Comparison of ENCODE assay signal across 8 cellular contexts in the genomic region with DNA sequence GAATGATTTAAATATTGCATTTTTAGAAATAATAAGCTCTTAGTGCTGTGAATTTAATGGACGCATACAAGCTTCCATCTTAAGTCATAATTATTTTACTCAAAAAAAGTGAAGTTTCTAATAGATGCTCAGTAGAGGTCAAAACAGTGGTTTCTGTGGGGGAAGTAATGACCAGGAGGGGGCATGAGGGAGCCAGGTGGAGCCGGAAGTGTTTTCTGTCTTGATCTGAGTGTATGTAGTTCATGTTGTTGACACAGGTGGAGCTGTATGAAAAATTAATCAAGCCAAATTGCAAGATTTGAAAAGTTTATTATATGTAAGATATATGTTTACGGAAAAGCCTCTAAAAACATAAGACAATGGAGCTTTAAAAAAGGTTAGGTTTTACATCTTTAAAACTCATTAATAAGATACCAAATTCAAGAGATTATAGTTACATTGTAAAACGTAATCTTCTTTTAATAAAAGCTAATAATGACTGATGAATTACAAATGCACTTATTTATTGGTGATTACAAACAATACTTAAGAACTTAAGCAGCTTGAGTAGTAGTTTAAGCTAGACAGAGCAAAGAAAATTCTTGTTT.
A peak's percentile ranks its signal among the peaks of the same experiment; 100 is the strongest.
DNase-seq lines count a peak whose midpoint lies in the region; ATAC-seq and TF ChIP-seq lines count a peak whose summit lies in the region.

No MANE protein-coding gene starts in this region.

- no peak overlapping the region for H4K5ac ChIP-seq in H9 (ENCODE audit: insufficient read length, low read depth, low read length)

- H2AK5ac ChIP-seq in H9 (ENCODE audit: insufficient read length, low read length) (no peak overlapping the region), mesenchymal stem cell (ENCODE audit: low read length, severe bottlenecking) (no peak overlapping the region)

- no peaks in the 10 kb centered on the region for H3K79me1 ChIP-seq in H9 (ENCODE audit: insufficient read depth, low read depth, low read length, poor library complexity, severe bottlenecking)
- no peaks in the 10 kb centered on the region for H3K79me1 ChIP-seq in mesenchymal stem cell (replicated peaks; ENCODE audit: low read length, poor library complexity, severe bottlenecking)

- H2AFZ ChIP-seq in H9 (ENCODE audit: low read length) = no peak overlapping the region
- H2AFZ ChIP-seq in mesenchymal stem cell (ENCODE audit: low read depth, low read length) = no peak overlapping the region

- H3K27me3 Mint-ChIP-seq in H9 (ENCODE audit: low read depth) (peaks cover 20% of the 10 kb centered on the region), T-helper 17 cell (no peaks in the 10 kb centered on the region)

- H3K23ac ChIP-seq in H9 (ENCODE audit: insufficient read length, low read depth, low read length) (no peak overlapping the region), mesenchymal stem cell (ENCODE audit: low read length in 2 of 2) (no peak overlapping the region)

- H3K27ac Mint-ChIP-seq in H9 (no peak overlapping the region), T-helper 17 cell (no peak overlapping the region)

- TF ChIP-seq POLR2A in body of pancreas (IDR thresholded peaks at IDR 0.05) (no peak), testis (IDR thresholded peaks at IDR 0.05) (no peak)

- DNase-seq in activated gamma-delta T cell treated with Interleukin-2 at 50 U/mL for 16 hours (peak; percentile 51), activated gamma-delta T cell (lab: John Stamatoyannopoulos, UW) (no peak), H9 (no peak), Kasumi-1 (lab: John Stamatoyannopoulos, UW) (peak; percentile 59 to 61), T-helper 17 cell (peak; percentile 13 to 44 (median 24)), body of pancreas (peak; percentile 54 to 70 (median 61)), mesenchymal stem cell (peak; percentile 43), testis (peak; percentile 40)

- H4K8ac ChIP-seq in H9 (replicated peaks; ENCODE audit: insufficient read length, low read depth, low read length) (no peak overlapping the region), mesenchymal stem cell (ENCODE audit: low read length) (no peak overlapping the region)

- H3K36me3 Mint-ChIP-seq in H9 (ENCODE audit: insufficient read depth in 1 of 3, low read depth in 3 of 3) (no peaks in the 10 kb centered on the region), T-helper 17 cell (ENCODE audit: low read depth) (no peaks in the 10 kb centered on the region)

- H4K91ac ChIP-seq in H9 (ENCODE audit: insufficient read length, low read depth, low read length) = no peak overlapping the region
- no peak overlapping the region for H4K91ac ChIP-seq in mesenchymal stem cell (ENCODE audit: low read length)

- H3K4ac ChIP-seq in H9 (ENCODE audit: low read depth, low read length) (no peak overlapping the region), mesenchymal stem cell (ENCODE audit: low read depth in 1 of 2, low read length in 2 of 2) (no peak overlapping the region)

- H3K4me1 Mint-ChIP-seq in H9 = peaks cover 48 to 55% of the 10 kb centered on the region in 2 experiments
- peaks cover 9% of the 10 kb centered on the region for H3K4me1 Mint-ChIP-seq in T-helper 17 cell

- H3K36me3 ChIP-seq in body of pancreas (replicated peaks in 1 of 2; ENCODE audit: insufficient read depth in 1 of 2, low read depth in 2 of 2) (no peaks in the 10 kb centered on the region), mesenchymal stem cell (ENCODE audit: control insufficient read depth in 1 of 2, insufficient read depth in 2 of 2, low read depth in 1 of 2, low read length in 2 of 2) (peaks cover 13 to 19% of the 10 kb centered on the region in 2 experiments), testis (ENCODE audit: low read depth, missing control alignments) (no peaks in the 10 kb centered on the region)

- no peak overlapping the region for H3T11ph ChIP-seq in H9 (ENCODE audit: low read length)

- intact Hi-C loops in body of pancreas (cut with DNase I) = loop anchor here (5.0 kb wide), 1 partner anchor 72 kb away; no protein-coding TSS in a partner anchor
- intact Hi-C loops in testis (cut with DNase I; ENCODE audit: low total_unique reads) = no loop called here

- no peaks in the 10 kb centered on the region for H3K27me3 ChIP-seq in H9 (ENCODE audit: insufficient read depth, low read length)
- no peaks in the 10 kb centered on the region for H3K27me3 ChIP-seq in body of pancreas
- no peaks in the 10 kb centered on the region for H3K27me3 ChIP-seq in mesenchymal stem cell (ENCODE audit: control insufficient read depth in 1 of 2, insufficient read depth in 1 of 2, low read length in 2 of 2)
- H3K27me3 ChIP-seq in testis = no peaks in the 10 kb centered on the region

- H2BK15ac ChIP-seq in H9 (ENCODE audit: low read depth, low read length) (no peak overlapping the region), mesenchymal stem cell (ENCODE audit: low read depth, poor library complexity, severe bottlenecking) (no peak overlapping the region)

- no peaks in the 10 kb centered on the region for H4K20me1 ChIP-seq in H9 (ENCODE audit: control insufficient read depth, insufficient read depth, insufficient read length)

- peaks cover 0 to 2% of the 10 kb centered on the region in 2 experiments; a peak in 1 of 5 replicates for H3K9me3 Mint-ChIP-seq in H9

- no peaks in the 10 kb centered on the region for H3K9me3 ChIP-seq in H9 (ENCODE audit: control insufficient read depth, low read depth, low read length)
- no peaks in the 10 kb centered on the region for H3K9me3 ChIP-seq in T-helper 17 cell (ENCODE audit: control insufficient read depth, low read length, poor library complexity, severe bottlenecking)
- no peaks in the 10 kb centered on the region for H3K9me3 ChIP-seq in body of pancreas
- H3K9me3 ChIP-seq in mesenchymal stem cell (ENCODE audit: control insufficient read depth, low read length) = no peaks in the 10 kb centered on the region
- H3K9me3 ChIP-seq in testis = no peaks in the 10 kb centered on the region

- H3K18ac ChIP-seq in H9 (ENCODE audit: insufficient read length, low read depth, low read length) (no peak overlapping the region), mesenchymal stem cell (ENCODE audit: low read depth in 1 of 2, low read length in 2 of 2) (no peak overlapping the region)

- H3K9ac ChIP-seq in H9 (ENCODE audit: extremely low read depth, insufficient read length, low read length) (no peak overlapping the region), mesenchymal stem cell (ENCODE audit: low read length) (no peak overlapping the region)

- H3K14ac ChIP-seq in H9 (ENCODE audit: insufficient read depth, low read length) (no peak overlapping the region), mesenchymal stem cell (ENCODE audit: low read length in 2 of 2) (no peak overlapping the region)

- H3K27ac ChIP-seq in H9 (ENCODE audit: insufficient read length, low read depth, low read length) (no peak overlapping the region), body of pancreas (no peak overlapping the region), mesenchymal stem cell (ENCODE audit: low read length, poor library complexity, severe bottlenecking) (no peak overlapping the region), testis (no peak overlapping the region)

- H3K4me3 Mint-ChIP-seq in H9 (no peak overlapping the region), T-helper 17 cell (no peak overlapping the region)

- no peak overlapping the region for H2BK5ac ChIP-seq in H9 (ENCODE audit: insufficient read length, low read length)
- H2BK5ac ChIP-seq in mesenchymal stem cell (ENCODE audit: low read depth, low read length, poor library complexity, severe bottlenecking) = no peak overlapping the region

- WGBS in H9 (ENCODE audit: extremely low coverage, insufficient read length, low lambda C conversion rate) = no CpG with 5 or more reads among the region's 4 CpGs
- 22 to 24% methylated on average over 4 of the region's 4 CpGs for WGBS in body of pancreas, 2 donors
- WGBS in mesenchymal stem cell = 30% methylated on average over 1 of the region's 4 CpGs
- 66 to 71% methylated on average over 4 of the region's 4 CpGs for WGBS in testis, 2 donors

- no peaks in the 10 kb centered on the region for H3K79me2 ChIP-seq in H9 (ENCODE audit: insufficient read depth, low read length)

- H3K23me2 ChIP-seq in H9 (ENCODE audit: insufficient read length, low read depth, low read length, poor library complexity, severe bottlenecking) = no peaks in the 10 kb centered on the region

- H3K56ac ChIP-seq in H9 (ENCODE audit: insufficient read length, low read depth, low read length) = no peak overlapping the region

- H3K4me2 ChIP-seq in H9 (ENCODE audit: insufficient read depth, insufficient read length, low read length) (no peak overlapping the region), mesenchymal stem cell (ENCODE audit: low read length, poor library complexity, severe bottlenecking) (no peak overlapping the region)

- ATAC-seq in T-helper 17 cell (peak; percentile 99), body of pancreas (peak; percentile 89)

- no peak overlapping the region for H2BK20ac ChIP-seq in H9 (ENCODE audit: low read depth, low read length, poor library complexity, severe bottlenecking)

- H3K4me1 ChIP-seq in H9 (ENCODE audit: insufficient read depth, low read length) (peaks cover 7% of the 10 kb centered on the region; the same call in 1 of the 2 replicates), body of pancreas (peaks cover 3% of the 10 kb centered on the region), mesenchymal stem cell (ENCODE audit: control insufficient read depth, insufficient read depth, low read depth, low read length) (no peaks in the 10 kb centered on the region), testis (no peaks in the 10 kb centered on the region)

- TF ChIP-seq CTCF in H9 (conservative IDR thresholded peaks at IDR 0.05) = peak; percentile 97
- TF ChIP-seq CTCF in body of pancreas (IDR thresholded peaks at IDR 0.05) = peak; percentile 61 to 92 (median 80)
- TF ChIP-seq CTCF in testis (IDR thresholded peaks at IDR 0.05) = peak in 2 of 3 experiments; percentile 27 to 52

- H2BK120ac ChIP-seq in H9 (ENCODE audit: low read depth, low read length, poor library complexity, severe bottlenecking) (no peak overlapping the region), mesenchymal stem cell (ENCODE audit: low read depth, low read length) (no peak overlapping the region)

- H2BK12ac ChIP-seq in H9 (ENCODE audit: insufficient read length, low read depth, low read length) = no peak overlapping the region
- no peak overlapping the region for H2BK12ac ChIP-seq in mesenchymal stem cell (ENCODE audit: low read length in 2 of 2)

- H3K4me3 ChIP-seq in body of pancreas = no peak overlapping the region
- H3K4me3 ChIP-seq in mesenchymal stem cell (ENCODE audit: insufficient read depth in 1 of 2, low read depth in 1 of 2, low read length in 2 of 2) = no peak overlapping the region
- no peak overlapping the region for H3K4me3 ChIP-seq in testis

Comparison
In these comparisons a context has a peak if more than half of its experiments do, and no peak if none do; other contexts are left out.
1. DNase-seq: peak in activated gamma-delta T cell treated with Interleukin-2 at 50 U/mL for 16 hours (single experiment), Kasumi-1 (2 of 2), T-helper 17 cell (3 of 3), body of pancreas (4 of 4), mesenchymal stem cell (single experiment) and testis (single experiment); none in activated gamma-delta T cell (single experiment) and H9 (single experiment).
2. CTCF ChIP-seq: peak in every context shown above with its lines; median percentile 97 in H9; 80 in body of pancreas; 40 in testis.